ENCODE assay signal across 27 cellular contexts in the genomic region with DNA sequence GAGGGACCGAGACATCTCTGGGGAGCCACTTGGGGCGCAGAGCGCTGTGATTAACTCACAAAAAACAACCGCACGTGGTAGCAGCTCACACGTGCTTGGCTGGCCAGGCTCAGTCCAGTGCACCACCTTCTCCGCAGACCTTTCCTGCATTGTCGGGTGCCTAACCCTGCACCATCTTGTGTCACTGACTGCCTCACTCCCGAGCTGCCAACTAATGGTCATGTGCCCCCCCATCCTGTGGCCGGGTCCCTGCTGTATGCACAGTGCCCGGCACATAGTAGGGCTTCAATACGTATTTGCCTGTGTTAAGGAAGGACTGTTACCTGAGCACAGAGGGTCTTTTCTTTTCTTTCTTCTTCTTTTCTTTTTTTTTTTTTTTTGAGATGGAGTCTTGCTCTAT.
"Had no signal": no experiment of that assay in that cellular context is flagged by ENCODE, and none has a peak within 500 bp of the region (broad histone marks: within the 10 kb centered on the region; RNA-seq: fewer than 3 reads in every experiment).

No MANE protein-coding gene starts in this region.

- H3K27ac Mint-ChIP-seq: effector memory CD8-positive, alpha-beta T cell; immature natural killer cell; memory B cell; nephron; neural progenitor cell; stimulated activated effector memory CD8-positive, alpha-beta T cell treated with anti-CD3 and anti-CD28 coated beads, Interleukin-12 subunit alpha, Interleukin-12 subunit beta, amount 100 ng/mL, for 72 hours had no signal

- H3K9ac ChIP-seq: neural progenitor cell had no signal

- H3K36me3 ChIP-seq: esophagus squamous epithelium, heart right ventricle, neural progenitor cell, ovary, right lobe of liver had no signal

- FAIRE-seq: endometrium had no signal

- H3K4me3 Mint-ChIP-seq: effector memory CD8-positive, alpha-beta T cell; immature natural killer cell; memory B cell; nephron; neural progenitor cell; stimulated activated effector memory CD8-positive, alpha-beta T cell treated with anti-CD3 and anti-CD28 coated beads, Interleukin-12 subunit alpha, Interleukin-12 subunit beta, amount 100 ng/mL, for 72 hours; type B pancreatic cell had no signal

- H2AFZ ChIP-seq: neural progenitor cell had no signal

- H3K4me1 ChIP-seq: neural progenitor cell, right lobe of liver had no signal

- ATAC-seq: effector memory CD8-positive, alpha-beta T cell; heart right ventricle; right lobe of liver; stimulated activated effector memory CD8-positive, alpha-beta T cell treated with anti-CD3 and anti-CD28 coated beads, Interleukin-12 subunit alpha, Interleukin-12 subunit beta, amount 100 ng/mL, for 72 hours had no signal

- H3K9me3 Mint-ChIP-seq: effector memory CD8-positive, alpha-beta T cell; immature natural killer cell; memory B cell; nephron; neural progenitor cell; stimulated activated effector memory CD8-positive, alpha-beta T cell treated with anti-CD3 and anti-CD28 coated beads, Interleukin-12 subunit alpha, Interleukin-12 subunit beta, amount 100 ng/mL, for 72 hours; type B pancreatic cell had no signal

- H3K36me3 Mint-ChIP-seq: memory B cell; neural progenitor cell; stimulated activated effector memory CD8-positive, alpha-beta T cell treated with anti-CD3 and anti-CD28 coated beads, Interleukin-12 subunit alpha, Interleukin-12 subunit beta, amount 100 ng/mL, for 72 hours; type B pancreatic cell had no signal

- H3K27me3 Mint-ChIP-seq: type B pancreatic cell had no signal

- H3K27me3 ChIP-seq: neural progenitor cell, ovary, right lobe of liver, thyroid gland had no signal

- H3K27ac ChIP-seq: esophagus squamous epithelium, heart right ventricle, neural progenitor cell, ovary, right lobe of liver, stomach, thyroid gland had no signal

- DNase-seq: cortex of kidney; effector memory CD8-positive, alpha-beta T cell; erythroblast; esophagus squamous epithelium; foreskin melanocyte; glutamatergic neuron; heart right ventricle; hypothalamus; immature natural killer cell; islet precursor cell; nucleus accumbens; ovary; retina; stimulated activated CD4-positive, alpha-beta T cell treated with anti-CD3 and anti-CD28 coated beads, Interleukin-2, amount 100 ng/mL, for 24 hours; stimulated activated CD4-positive, alpha-beta T cell treated with anti-CD3 and anti-CD28 coated beads, Interleukin-4, amount 100 ng/mL, for 24 hours; stimulated activated naive CD4-positive, alpha-beta T cell treated with Interleukin-2 at 50 U/mL for 16 hours; stomach; thyroid gland had no signal

- H3K4me3 ChIP-seq: esophagus squamous epithelium, heart right ventricle, lung, neural progenitor cell, ovary, right lobe of liver, smooth muscle cell, stomach, thyroid gland had no signal

- H3K4me2 ChIP-seq: neural progenitor cell, smooth muscle cell had no signal

- H3K9me3 ChIP-seq: esophagus squamous epithelium, ovary, right lobe of liver, stomach, thyroid gland had no signal
